Comparison of ENCODE assay signal across 16 cellular contexts in the genomic region with DNA sequence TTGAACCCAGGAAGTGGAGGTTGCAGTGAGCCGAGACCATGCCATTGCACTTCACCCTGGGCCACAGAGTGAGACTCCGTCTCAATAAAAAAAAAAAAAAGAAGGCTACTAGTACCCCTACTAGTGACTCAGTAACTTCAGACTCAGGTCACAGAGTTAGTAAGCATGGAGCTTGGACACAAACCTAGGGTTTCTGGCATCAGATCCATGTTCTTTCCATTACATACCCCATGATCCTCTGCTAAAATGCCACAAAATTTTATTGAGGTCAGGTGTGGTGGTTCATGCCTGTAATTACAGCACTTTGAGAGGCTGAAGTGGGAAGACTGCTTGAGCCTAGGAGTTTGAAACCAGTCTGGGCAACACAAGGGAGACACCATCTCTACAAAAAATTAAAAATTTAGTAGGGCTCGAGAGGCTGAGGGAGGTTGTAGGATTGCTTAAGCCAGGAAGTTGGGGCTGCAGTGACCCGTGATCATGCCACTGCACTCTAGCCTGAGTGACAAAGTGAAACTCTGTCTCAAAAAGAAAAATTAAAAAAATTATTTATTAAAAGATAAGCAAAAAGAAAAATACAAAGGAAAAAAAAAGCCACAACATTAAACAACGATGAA. TPM values are rescaled to one million over a fixed set of nuclear protein-coding genes. Genes with fewer than 3 reads are reported as not detected.
"Had no signal": no experiment of that assay in that cellular context is flagged by ENCODE, and none has a peak within 500 bp of the region (broad histone marks: within the 10 kb centered on the region; RNA-seq: fewer than 3 reads in every experiment).

No MANE protein-coding gene starts in this region.

- H3K27ac ChIP-seq: neutrophil, WERI-Rb-1 had no signal

- H3K36me3 ChIP-seq: neutrophil had no signal

- FAIRE-seq: colon, endothelial cell of umbilical vein had no signal

- H3K9me3 Mint-ChIP-seq: activated CD8-positive, alpha-beta T cell treated with anti-CD3 and anti-CD28 coated beads for 36 hours; mesothelial cell of epicardium had no signal

- H3K9me3 ChIP-seq: neutrophil, stomach, vagina had no signal

- H3K4me1 ChIP-seq: vagina had no signal

- H3K27ac Mint-ChIP-seq: activated CD8-positive, alpha-beta T cell treated with anti-CD3 and anti-CD28 coated beads for 36 hours; mesothelial cell of epicardium had no signal

- DNase-seq: activated CD4-positive, alpha-beta T cell treated with anti-CD3 and anti-CD28 coated beads for 4 hours; activated CD8-positive, alpha-beta memory T cell treated with anti-CD3 and anti-CD28 coated beads, Interleukin-2, amount 50 U/mL, for 48 hours; activated CD8-positive, alpha-beta T cell treated with anti-CD3 and anti-CD28 coated beads for 36 hours; hippocampal formation; kidney glomerular epithelial cell; retina; stimulated activated CD4-positive, alpha-beta T cell treated with anti-CD3 and anti-CD28 coated beads, Interleukin-4, amount 100 ng/mL, for 4 hours; stomach; T1000; WERI-Rb-1 had no signal

- H3K27me3 ChIP-seq: neutrophil, stomach, vagina had no signal

- H3K27me3 Mint-ChIP-seq: activated CD8-positive, alpha-beta T cell treated with anti-CD3 and anti-CD28 coated beads for 36 hours had no signal

- H3K4me3 ChIP-seq: skin epidermis, stomach, vagina had no signal

- H3K4me3 Mint-ChIP-seq: activated CD8-positive, alpha-beta T cell treated with anti-CD3 and anti-CD28 coated beads for 36 hours; mesothelial cell of epicardium had no signal

RNA-seq across cellular contexts. Expression of gene ARHGEF33, which starts 59.0 kb away (rescaled TPM):
- total RNA-seq: activated CD8-positive, alpha-beta T cell treated with anti-CD3 and anti-CD28 coated beads for 36 hours had no signal
